Comparison of ENCODE assay signal across 8 cellular contexts in genomic region chr3:32733631-32734229, GRCh38. TPM values are rescaled to one million over a fixed set of nuclear protein-coding genes. Genes with fewer than 3 reads are reported as not detected.
DNase-seq lines count a peak whose midpoint lies in the region; ATAC-seq and TF ChIP-seq lines count a peak whose summit lies in the region.

No MANE protein-coding gene starts in this region.

- ATAC-seq in GM21723 (IDR thresholded peaks at IDR 0.05; ENCODE audit: unreplicated experiment) (peak; percentile 55), GM21528 (IDR thresholded peaks at IDR 0.05; ENCODE audit: low FRiP score, unreplicated experiment) (no peak), HG03521 (IDR thresholded peaks at IDR 0.05; ENCODE audit: unreplicated experiment) (no peak)

- H3K27ac Mint-ChIP-seq in nephron progenitor cell = no peak overlapping the region

- H4K20me1 ChIP-seq in OCI-LY1 (ENCODE audit: insufficient read depth, low read length) = no peaks in the 10 kb centered on the region

- H3K27me3 Mint-ChIP-seq in nephron progenitor cell (ENCODE audit: low read depth, poor library complexity) = no peaks in the 10 kb centered on the region

- no peak overlapping the region for H3K4me3 ChIP-seq in OCI-LY1 (ENCODE audit: low read depth, low read length, poor library complexity, severe bottlenecking)

- peaks cover 4% of the 10 kb centered on the region for H3K9me3 Mint-ChIP-seq in nephron progenitor cell

- no peaks in the 10 kb centered on the region for H3K27me3 ChIP-seq in OCI-LY1 (ENCODE audit: insufficient read depth, low read length)

- H2AFZ ChIP-seq in OCI-LY1 (ENCODE audit: low read length) = no peak overlapping the region

- DNase-seq in AG20443 (ENCODE audit: low spot score) (peak; percentile 40), dermis microvascular lymphatic vessel endothelial cell (ENCODE audit: low read depth in 2 of 2) (peak; percentile 20 to 43), nephron progenitor cell (no peak), NCI-H774 (lab: John Stamatoyannopoulos, UW) (no peak)

- peaks cover 70% of the 10 kb centered on the region for H3K36me3 ChIP-seq in OCI-LY1 (ENCODE audit: insufficient read depth, low read length)

- peaks cover 6% of the 10 kb centered on the region for H3K4me1 Mint-ChIP-seq in nephron progenitor cell

- H3K36me3 Mint-ChIP-seq in nephron progenitor cell (ENCODE audit: low read depth) = peaks cover 68% of the 10 kb centered on the region

- H3F3A ChIP-seq in OCI-LY1 (ENCODE audit: insufficient read depth, low read length) = no peaks in the 10 kb centered on the region

- H3K4me2 ChIP-seq in OCI-LY1 (ENCODE audit: low read length) = no peak overlapping the region

- no peaks in the 10 kb centered on the region for H3K79me2 ChIP-seq in OCI-LY1 (ENCODE audit: insufficient read depth, low read length)

- no peaks in the 10 kb centered on the region for H3K9me3 ChIP-seq in OCI-LY1 (ENCODE audit: low read length)

- H3K9me2 ChIP-seq in OCI-LY1 (ENCODE audit: low read depth, low read length) = no peaks in the 10 kb centered on the region

- H3K27ac ChIP-seq in OCI-LY1 (ENCODE audit: low read depth, low read length, poor library complexity, severe bottlenecking) = no peak overlapping the region

- H3K9ac ChIP-seq in OCI-LY1 (ENCODE audit: low read length) = no peak overlapping the region

- H3K4me3 Mint-ChIP-seq in nephron progenitor cell = no peak overlapping the region

- H3K4me1 ChIP-seq in OCI-LY1 (ENCODE audit: insufficient read depth, low read length, severe bottlenecking) = no peaks in the 10 kb centered on the region

- TF ChIP-seq CTCF in OCI-LY1 (IDR thresholded peaks at IDR 0.05; ENCODE audit: low read length) (peak; percentile 70), nephron progenitor cell (IDR thresholded peaks at IDR 0.05) (peak; percentile 65)

RNA-seq across cellular contexts. Expression of gene CNOT10, which starts 48.7 kb away (rescaled TPM):
- total RNA-seq in dermis microvascular lymphatic vessel endothelial cell = 21.1 and 22.5 TPM in 2 replicates

Comparison
In these comparisons a context has a peak if more than half of its experiments do, and no peak if none do; other contexts are left out.
1. DNase-seq: peak in AG20443 (single experiment) and dermis microvascular lymphatic vessel endothelial cell (2 of 2); none in nephron progenitor cell (single experiment) and NCI-H774 (single experiment).